8 cellular contexts compared by ENCODE assay signal in genomic region chr1:173824315-173825081, GRCh38. TPM values are rescaled to one million over a fixed set of nuclear protein-coding genes. Genes with fewer than 3 reads are reported as not detected.
DNase-seq lines count a peak whose midpoint lies in the region; TF ChIP-seq lines count a peak whose summit lies in the region.

TSS of gene CENPL (minus strand) at chr1:173824883. CDS start at chr1:173811299, 13,584 bp downstream.
TSS of gene DARS2 (plus strand) at chr1:173824673. CDS start at chr1:173825230, 557 bp downstream.

- H3K27me3 Mint-ChIP-seq in activated naive CD4-positive, alpha-beta T cell treated with anti-CD3 and anti-CD28 coated beads for 36 hours (ENCODE audit: low read depth) = no peaks in the 10 kb centered on the region

- WGBS in neuronal stem cell (ENCODE audit: extremely low coverage in 2 of 2, insufficient read length in 2 of 2, insufficient replicate concordance in 1 of 2), 2 donors = no CpG with 5 or more reads among the region's 55 CpGs

- H3K4me3 ChIP-seq in HFF-Myc (replicated peaks; ENCODE audit: low read depth, low read length) (peak within 1 kb of the TSS; percentile 91), neuronal stem cell (ENCODE audit: low read length in 2 of 2) (peak within 1 kb of the TSS; percentile 66 to 87)

- no peak within 1 kb of the TSS for H2BK15ac ChIP-seq in neuronal stem cell (ENCODE audit: low read length)

- H3K4me2 ChIP-seq in neuronal stem cell (ENCODE audit: insufficient read depth, low read length, poor library complexity, severe bottlenecking) = peak within 1 kb of the TSS; percentile 78

- H3K9ac ChIP-seq in neuronal stem cell (ENCODE audit: low read depth, low read length, poor library complexity) = peak within 1 kb of the TSS; percentile 91

- intact Hi-C loops in activated naive CD4-positive, alpha-beta T cell treated with anti-CD3 and anti-CD28 coated beads for 36 hours (cut with micrococcal nuclease) = loop anchor here (1.0 to 5.0 kb wide), 14 partner anchors 44 to 1292 kb away; partner anchors contain the start of genes CACYBP, KLHL20, RABGAP1L and RC3H1

- no peaks in the 10 kb centered on the region for H3K9me3 ChIP-seq in neuronal stem cell (replicated peaks in 1 of 2; ENCODE audit: control insufficient read depth in 2 of 2, insufficient read depth in 1 of 2, low read depth in 1 of 2, low read length in 2 of 2)

- peaks cover 46% of the 10 kb centered on the region for H3K4me1 Mint-ChIP-seq in activated naive CD4-positive, alpha-beta T cell treated with anti-CD3 and anti-CD28 coated beads for 36 hours (ENCODE audit: low read depth)

- H3K4me1 ChIP-seq in neuronal stem cell (ENCODE audit: control insufficient read depth in 2 of 2, insufficient read depth in 1 of 2, low read depth in 1 of 2, low read length in 2 of 2) = peaks cover 0 to 3% of the 10 kb centered on the region in 2 donors

- peak within 1 kb of the TSS; percentile 87 for H2BK5ac ChIP-seq in neuronal stem cell (ENCODE audit: low read length)

- peaks cover 2 to 47% of the 10 kb centered on the region in 2 donors for H3K36me3 ChIP-seq in neuronal stem cell (replicated peaks in 1 of 2; ENCODE audit: control insufficient read depth in 2 of 2, insufficient read depth in 2 of 2, low read length in 2 of 2)

- no peak within 1 kb of the TSS for H3K23ac ChIP-seq in neuronal stem cell (ENCODE audit: low read depth, low read length, poor library complexity)

- no peaks in the 10 kb centered on the region for H3K27me3 ChIP-seq in neuronal stem cell (ENCODE audit: control insufficient read depth in 3 of 3, insufficient read depth in 3 of 3, low read depth in 1 of 3, low read length in 3 of 3)

- no peak within 1 kb of the TSS for H2BK12ac ChIP-seq in neuronal stem cell (ENCODE audit: low read length)

- peak; percentile 93 for DNase-seq in GM03348 (ENCODE audit: low spot score)
- peak; percentile 96 for DNase-seq in HFF-Myc (ENCODE audit: extremely low read depth, low read depth)
- peak; percentile 99 for DNase-seq in NAMALWA (ENCODE audit: low spot score)
- peak; percentile 97 for DNase-seq in SK-N-DZ (ENCODE audit: low spot score)
- DNase-seq in activated naive CD4-positive, alpha-beta T cell treated with anti-CD3 and anti-CD28 coated beads for 36 hours = peak; percentile 95
- peak; percentile 97 for DNase-seq in foreskin melanocyte
- DNase-seq in neuronal stem cell (ENCODE audit: low spot score) = peak; percentile 93
- DNase-seq in substantia nigra (lab: John Stamatoyannopoulos, UW) = peak; percentile 61 to 97 (median 92)

- peak within 1 kb of the TSS; percentile 93 for H3K4me3 Mint-ChIP-seq in activated naive CD4-positive, alpha-beta T cell treated with anti-CD3 and anti-CD28 coated beads for 36 hours

- TF ChIP-seq CTCF in HFF-Myc (IDR thresholded peaks at IDR 0.05; ENCODE audit: low read depth, low read length, missing control alignments) = no peak

- no peak within 1 kb of the TSS for H2BK120ac ChIP-seq in neuronal stem cell (ENCODE audit: low read depth, low read length)

- H4K91ac ChIP-seq in neuronal stem cell (ENCODE audit: low read depth, low read length, poor library complexity) = no peak within 1 kb of the TSS

- H3K14ac ChIP-seq in neuronal stem cell (ENCODE audit: low read length) = no peak within 1 kb of the TSS

- peak within 1 kb of the TSS; percentile 98 for H3K27ac Mint-ChIP-seq in activated naive CD4-positive, alpha-beta T cell treated with anti-CD3 and anti-CD28 coated beads for 36 hours

- H2AFZ ChIP-seq in neuronal stem cell (ENCODE audit: low read length) = peak within 1 kb of the TSS; percentile 92

- peaks cover 28% of the 10 kb centered on the region for H3K36me3 Mint-ChIP-seq in activated naive CD4-positive, alpha-beta T cell treated with anti-CD3 and anti-CD28 coated beads for 36 hours (ENCODE audit: low read depth)

- CTCF ChIA-PET in activated naive CD4-positive, alpha-beta T cell treated with anti-CD3 and anti-CD28 coated beads for 36 hours (lab: Charles Lee) = interaction anchor here (0.7 to 4.4 kb wide), 7 partner anchors 40 to 1082 kb away, joined by 3 to 32 read pairs (median 3); partner anchors contain the start of gene KLHL20

- peak within 1 kb of the TSS; percentile 85 for H3K27ac ChIP-seq in neuronal stem cell (replicated peaks; ENCODE audit: low read length)
- peak within 1 kb of the TSS; percentile 84 for H3K27ac ChIP-seq in substantia nigra (ENCODE audit: low read depth, low read length, poor library complexity, severe bottlenecking)

- no peaks in the 10 kb centered on the region for H3K9me3 Mint-ChIP-seq in activated naive CD4-positive, alpha-beta T cell treated with anti-CD3 and anti-CD28 coated beads for 36 hours

- peak within 1 kb of the TSS; percentile 77 for H3K18ac ChIP-seq in neuronal stem cell (ENCODE audit: low read length)

- H3K4ac ChIP-seq in neuronal stem cell (ENCODE audit: low read length) = no peak within 1 kb of the TSS

- H3K79me1 ChIP-seq in neuronal stem cell (ENCODE audit: low read depth, low read length) = peaks cover 2% of the 10 kb centered on the region

- H4K8ac ChIP-seq in neuronal stem cell (ENCODE audit: low read depth, low read length) = no peak within 1 kb of the TSS

- no peak within 1 kb of the TSS for H2AK5ac ChIP-seq in neuronal stem cell (ENCODE audit: low read depth, low read length)

RNA-seq across cellular contexts. Expression of gene CENPL, which starts in this region (rescaled TPM):
- polyA plus RNA-seq in SK-N-DZ (2014; cell fraction: cytosol; rRNA removed) = 17.0 and 17.8 TPM in 2 replicates
- 5.2 and 7.5 TPM in 2 replicates for polyA plus RNA-seq in SK-N-DZ (2014; cell fraction: nucleus; rRNA removed)
- total RNA-seq in activated naive CD4-positive, alpha-beta T cell treated with anti-CD3 and anti-CD28 coated beads for 36 hours = 10 to 100 TPM; 31.1 to 31.9 TPM
- polyA plus RNA-seq in neuronal stem cell (2013, experiment 1 of 2) = 13.5 TPM
- polyA plus RNA-seq in neuronal stem cell (2013, experiment 2 of 2) = 14.0 TPM

RNA-seq across cellular contexts. Expression of gene DARS2, which starts in this region (rescaled TPM):
- polyA plus RNA-seq in SK-N-DZ (2014; cell fraction: cytosol; rRNA removed) = 53.6 and 54.3 TPM in 2 replicates
- polyA plus RNA-seq in SK-N-DZ (2014; cell fraction: nucleus; rRNA removed) = 37.8 and 50.1 TPM in 2 replicates
- 10 to 100 TPM; 42.7 to 44.1 TPM for total RNA-seq in activated naive CD4-positive, alpha-beta T cell treated with anti-CD3 and anti-CD28 coated beads for 36 hours
- 16.5 TPM for polyA plus RNA-seq in neuronal stem cell (2013, experiment 1 of 2)
- 17.2 TPM for polyA plus RNA-seq in neuronal stem cell (2013, experiment 2 of 2)

Comparison
In these comparisons a context has a peak if more than half of its experiments do, and no peak if none do; other contexts are left out.
1. Peak in every context shown above with its lines: DNase-seq, H3K4me3 ChIP-seq and H3K27ac ChIP-seq.